ENCODE assay signal across 8 cellular contexts in the genomic region with DNA sequence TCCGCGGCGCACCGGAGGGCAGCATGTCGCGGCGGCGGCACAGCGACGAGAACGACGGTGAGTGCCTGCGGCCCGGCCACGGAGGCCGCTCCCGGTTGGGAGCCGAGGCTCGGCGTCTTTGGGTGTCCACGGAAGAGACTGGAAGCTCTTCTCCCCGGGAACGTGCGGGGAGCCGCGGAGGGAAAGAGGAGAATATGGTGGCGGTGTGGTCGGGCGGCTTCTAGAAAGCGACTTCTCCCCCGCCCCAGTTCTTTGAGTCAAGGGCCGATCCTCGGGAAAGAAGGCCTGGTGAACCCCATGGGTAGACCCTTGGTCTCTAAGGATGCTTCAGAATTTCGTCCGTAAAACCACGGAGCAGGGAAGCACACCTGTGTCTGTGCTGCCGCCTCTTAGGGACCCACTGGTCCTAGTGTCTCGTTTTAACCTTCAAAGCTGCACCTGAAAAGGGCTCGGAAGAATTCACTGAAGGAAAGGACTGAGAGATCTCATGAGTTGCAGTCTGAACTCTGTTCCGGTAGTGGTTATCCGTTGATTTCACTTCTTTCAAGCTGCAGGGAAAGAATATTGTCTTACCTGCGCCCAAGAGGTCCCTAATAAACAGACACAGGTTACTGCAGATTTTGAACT. TPM values are rescaled to one million over a fixed set of nuclear protein-coding genes. Genes with fewer than 3 reads are reported as not detected.
DNase-seq lines count a peak whose midpoint lies in the region; ATAC-seq and TF ChIP-seq lines count a peak whose summit lies in the region.

No MANE protein-coding gene starts in this region.

- peaks cover 0 to 4% (median 0%) of the 10 kb centered on the region in 11 donors for H3K9me3 Mint-ChIP-seq in naive thymus-derived CD4-positive, alpha-beta T cell

- H3K4me3 ChIP-seq in AG09309 (ENCODE audit: control insufficient read depth, low read depth, low read length): peak overlapping the region; percentile 88
- H3K4me3 ChIP-seq in Peyer's patch: peak overlapping the region; percentile 61 to 97 (median 84)
- peak overlapping the region; percentile 89 for H3K4me3 ChIP-seq in endocrine pancreas (ENCODE audit: control insufficient read depth, insufficient read depth, low read length)
- H3K4me3 ChIP-seq in naive thymus-derived CD4-positive, alpha-beta T cell (ENCODE audit: low read length): peak overlapping the region; percentile 78

- H3K27ac ChIP-seq in Peyer's patch: peak overlapping the region; percentile 93 to 99 (median 94)
- H3K27ac ChIP-seq in naive thymus-derived CD4-positive, alpha-beta T cell (ENCODE audit: low read depth, low read length): peak overlapping the region; percentile 88

- TF ChIP-seq CTCF in AG09309 (IDR thresholded peaks at IDR 0.05; ENCODE audit: control insufficient read depth, insufficient read depth, low read depth, low read length, missing control alignments): no peak
- no peak for TF ChIP-seq CTCF in Peyer's patch (IDR thresholded peaks at IDR 0.05)

- H3K4me3 Mint-ChIP-seq in naive thymus-derived CD4-positive, alpha-beta T cell: peak overlapping the region; percentile 86 to 100 (median 96)

- H3K27me3 Mint-ChIP-seq in naive thymus-derived CD4-positive, alpha-beta T cell: no peaks in the 10 kb centered on the region

- CTCF ChIA-PET in naive thymus-derived CD4-positive, alpha-beta T cell (lab: Charles Lee): interaction anchor here (1.0 to 2.5 kb wide), 3 partner anchors 15 to 287 kb away, joined by 3 to 13 read pairs (median 6); no protein-coding TSS in a partner anchor

- ATAC-seq in GM21528 (IDR thresholded peaks at IDR 0.05; ENCODE audit: low FRiP score, unreplicated experiment) (peak; percentile 1), HG02852 (IDR thresholded peaks at IDR 0.05; ENCODE audit: unreplicated experiment) (no peak)
- ATAC-seq in naive thymus-derived CD4-positive, alpha-beta T cell: no peak

- H3K9me3 ChIP-seq in Peyer's patch (no peaks in the 10 kb centered on the region), endocrine pancreas (ENCODE audit: control insufficient read depth, low read length) (no peaks in the 10 kb centered on the region)
- no peaks in the 10 kb centered on the region for H3K9me3 ChIP-seq in naive thymus-derived CD4-positive, alpha-beta T cell (ENCODE audit: control insufficient read depth in 2 of 3, low read length in 3 of 3)

- POLR2A ChIA-PET in naive thymus-derived CD4-positive, alpha-beta T cell (lab: Charles Lee): interaction anchor here (0.5 to 2.7 kb wide), 18 partner anchors 8 to 1117 kb away, joined by 3 to 19 read pairs (median 4); a partner anchor contains a TSS

- no peaks in the 10 kb centered on the region for H3K27me3 ChIP-seq in Peyer's patch
- H3K27me3 ChIP-seq in endocrine pancreas (ENCODE audit: control insufficient read depth, insufficient read depth, low read length): no peaks in the 10 kb centered on the region
- H3K27me3 ChIP-seq in naive thymus-derived CD4-positive, alpha-beta T cell (ENCODE audit: control insufficient read depth in 2 of 2, insufficient read depth in 2 of 2, low read length in 2 of 2): no peaks in the 10 kb centered on the region

- peaks cover 40 to 85% (median 70%) of the 10 kb centered on the region in 7 donors for H3K4me1 Mint-ChIP-seq in naive thymus-derived CD4-positive, alpha-beta T cell

- no peak for DNase-seq in AG09309 (ENCODE audit: low read depth)
- no peak for DNase-seq in Peyer's patch
- DNase-seq in naive thymus-derived CD4-positive, alpha-beta T cell: peak in 3 of 9 donors; percentile 20 to 46 (median 30)
- no peak for DNase-seq in H4 (ENCODE audit: low spot score)
- no peak for DNase-seq in DMS153 (lab: John Stamatoyannopoulos, UW)

- H3K4me1 ChIP-seq in Peyer's patch: peaks cover 0 to 43% (median 0%) of the 10 kb centered on the region in 4 donors
- H3K4me1 ChIP-seq in endocrine pancreas (ENCODE audit: control insufficient read depth, insufficient read depth, low read length): peaks cover 27% of the 10 kb centered on the region
- H3K4me1 ChIP-seq in naive thymus-derived CD4-positive, alpha-beta T cell (ENCODE audit: control insufficient read depth in 2 of 2, insufficient read depth in 2 of 2, low read length in 2 of 2): peaks cover 44 to 51% of the 10 kb centered on the region in 2 donors

- intact Hi-C loops in naive thymus-derived CD4-positive, alpha-beta T cell (cut with micrococcal nuclease): loop anchor here (1.0 to 5.0 kb wide), 22 partner anchors 17 to 1215 kb away; a partner anchor contains a TSS

- H3K36me3 Mint-ChIP-seq in naive thymus-derived CD4-positive, alpha-beta T cell: peaks cover 0 to 8% (median 0%) of the 10 kb centered on the region in 5 donors

- H3K9ac ChIP-seq in endocrine pancreas (ENCODE audit: control insufficient read depth, insufficient read depth, low read length): peak overlapping the region; percentile 83

- H3K27ac Mint-ChIP-seq in naive thymus-derived CD4-positive, alpha-beta T cell: peak overlapping the region; percentile 98 to 100 (median 99)

- no peak for TF ChIP-seq POLR2A in Peyer's patch (IDR thresholded peaks at IDR 0.05)

- H3K36me3 ChIP-seq in Peyer's patch (no peaks in the 10 kb centered on the region), endocrine pancreas (ENCODE audit: control insufficient read depth, insufficient read depth, low read length) (no peaks in the 10 kb centered on the region)
- H3K36me3 ChIP-seq in naive thymus-derived CD4-positive, alpha-beta T cell (ENCODE audit: control insufficient read depth in 2 of 3, insufficient read depth in 3 of 3, low read length in 3 of 3): peaks cover 0 to 6% (median 0%) of the 10 kb centered on the region in 3 experiments

RNA-seq across cellular contexts. Expression of a gene that starts 0.4 kb away (rescaled TPM):
- 10 to 100 TPM; 26.3 to 61.1 (median 28.1) TPM for total RNA-seq in Peyer's patch
- total RNA-seq in naive thymus-derived CD4-positive, alpha-beta T cell: 10 to 100 TPM; 33.8 to 42.2 (median 40.6) TPM
- polyA plus RNA-seq in naive thymus-derived CD4-positive, alpha-beta T cell: 10 to 100 TPM; 15.9 to 19.7 TPM
- 27.2 and 32.9 TPM in 2 replicates for total RNA-seq in H4 (2014; rRNA removed; shearing (Covaris generic))

RNA-seq across cellular contexts. Expression of a gene that starts 0.8 kb away (rescaled TPM):
- 10 to 100 TPM; 17.2 to 32.2 (median 21.8) TPM for total RNA-seq in Peyer's patch
- total RNA-seq in naive thymus-derived CD4-positive, alpha-beta T cell: 10 to 100 TPM; 15.2 to 23.3 (median 18.6) TPM
- 10 to 100 TPM in 1 of 2 donors, 1 to 10 TPM in 1; 9.8 to 12.2 TPM for polyA plus RNA-seq in naive thymus-derived CD4-positive, alpha-beta T cell
- total RNA-seq in H4 (2014; rRNA removed; shearing (Covaris generic)): 8.5 and 9.3 TPM in 2 replicates
